28 cellular contexts compared by ENCODE assay signal in genomic region chr6:107021786-107022185, GRCh38. TPM values are rescaled to one million over a fixed set of nuclear protein-coding genes. Genes with fewer than 3 reads are reported as not detected.
DNase-seq lines count a peak whose midpoint lies in the region; ATAC-seq and TF ChIP-seq lines count a peak whose summit lies in the region.
"Had no signal": no experiment of that assay in that cellular context is flagged by ENCODE, and none has a peak within 500 bp of the region (broad histone marks: within the 10 kb centered on the region; RNA-seq: fewer than 3 reads in every experiment).

No MANE protein-coding gene starts in this region.

- H3K9me3 ChIP-seq in HCT116 (ENCODE audit: control insufficient read depth in 1 of 2, insufficient read depth in 1 of 2, low read depth in 1 of 2, low read length in 2 of 2) (no peaks in the 10 kb centered on the region), OCI-LY7 (ENCODE audit: low read length) (no peaks in the 10 kb centered on the region), neutrophil (no peaks in the 10 kb centered on the region)
- H3K9me3 ChIP-seq: Caco-2, esophagus squamous epithelium, heart right ventricle, lower lobe of right lung, upper lobe of right lung had no signal

- TF ChIP-seq CTCF in HCT116 (IDR thresholded peaks at IDR 0.05 in 2 of 3, conservative IDR thresholded peaks at IDR 0.05 in 1 of 3; ENCODE audit: borderline replicate concordance in 1 of 3, insufficient read depth in 1 of 3, low read depth in 2 of 3, low read length in 2 of 3), result no peak
- TF ChIP-seq CTCF in OCI-LY7 (conservative IDR thresholded peaks at IDR 0.05; ENCODE audit: low read length), result no peak
- no peak for TF ChIP-seq CTCF in neutrophil (IDR thresholded peaks at IDR 0.05)

- H3K27me3 ChIP-seq in HCT116 (ENCODE audit: insufficient read depth, low read length) (no peaks in the 10 kb centered on the region), neutrophil (peaks cover 5% of the 10 kb centered on the region)
- H3K27me3 ChIP-seq: esophagus squamous epithelium, heart right ventricle, upper lobe of right lung had no signal

- no TSS peak for BruUV-seq in HCT116 (replicated peaks; lab: Mats Ljungman, UMichigan)
- no TSS peak for BruUV-seq in OCI-LY7 (replicated peaks; lab: Mats Ljungman, UMichigan)

- intact Hi-C loops in HCT116 (cut with micrococcal nuclease) (no loop called here), OCI-LY7 (cut with micrococcal nuclease; ENCODE audit: unreplicated experiment) (no loop called here), posterior cingulate gyrus (cut with DNase I) (no loop called here)

- H3K36me3 ChIP-seq in HCT116 (ENCODE audit: control insufficient read depth in 1 of 2, insufficient read depth in 2 of 2, low read length in 2 of 2) (no peaks in the 10 kb centered on the region), OCI-LY7 (ENCODE audit: insufficient read depth, low read length) (no peaks in the 10 kb centered on the region), neutrophil (no peaks in the 10 kb centered on the region)
- H3K36me3 ChIP-seq: esophagus squamous epithelium, heart right ventricle, lower lobe of right lung, upper lobe of right lung had no signal

- POLR2A ChIA-PET in HCT116 (lab: Charles Lee), result interaction anchor here (0.7 kb wide), 1 partner anchor 99 kb away, joined by 3 read pairs; no protein-coding TSS in a partner anchor
- POLR2A ChIA-PET in OCI-LY7 (lab: Charles Lee), result interaction anchor here (1.0 to 1.7 kb wide), 2 partner anchors 18 to 32 kb away, joined by 4 to 6 read pairs; no protein-coding TSS in a partner anchor

- no peak overlapping the region for H3K9ac ChIP-seq in HCT116 (ENCODE audit: low read length)
- H3K9ac ChIP-seq: GM23248 had no signal

- H2AFZ ChIP-seq in HCT116 (ENCODE audit: low read depth, low read length, poor library complexity, severe bottlenecking), result peak overlapping the region; percentile 78
- H2AFZ ChIP-seq in OCI-LY7 (ENCODE audit: low read length), result peak overlapping the region; percentile 28; the same call in 1 of the 2 replicates
- H2AFZ ChIP-seq: GM23248 had no signal

- RAD21 ChIA-PET in HCT116 (lab: Charles Lee; ENCODE audit: low non-redundant PET in 1 of 2, low total read pairs in 2 of 2, uncharacterized antibody in 2 of 2, unreplicated experiment in 2 of 2), result no interaction called here

- H3K4me3 ChIP-seq in HCT116 (replicated peaks in 1 of 2; ENCODE audit: low read depth in 1 of 2, low read length in 2 of 2), result no peak overlapping the region
- H3K4me3 ChIP-seq in OCI-LY7 (ENCODE audit: low read depth, low read length, poor library complexity, severe bottlenecking), result no peak overlapping the region
- no peak overlapping the region for H3K4me3 ChIP-seq in neutrophil (ENCODE audit: low read depth in 1 of 2, low read length in 1 of 2)
- H3K4me3 ChIP-seq: esophagus squamous epithelium, GM23248, heart right ventricle, lower lobe of right lung, SK-N-MC, skin epidermis, upper lobe of right lung had no signal

- peak; percentile 67 for ATAC-seq in HCT116
- no peak for ATAC-seq in GM18909 (IDR thresholded peaks at IDR 0.05; ENCODE audit: poor library complexity, unreplicated experiment)
- ATAC-seq: heart right ventricle; lower lobe of right lung; natural killer cell treated with Interleukin-12 subunit alpha and Interleukin-12 subunit beta and Interleukin-15 and Interleukin-18, amount 100 ng/mL, for 72 hours; stimulated activated naive B cell treated with anti-CD40 and anti-IgM and Interleukin-4, amounts not matched to agents 10 μg/mL and 1 μg/mL and 100 μg/mL, for 72 hours; T-helper 17 cell; upper lobe of right lung had no signal

- no peak for TF ChIP-seq POLR2A in HCT116 (IDR thresholded peaks at IDR 0.05; ENCODE audit: borderline replicate concordance, extremely low read depth, insufficient read depth, insufficient read length)

- peak overlapping the region; percentile 74 for H3K4me2 ChIP-seq in HCT116 (ENCODE audit: low read length)
- no peak overlapping the region for H3K4me2 ChIP-seq in OCI-LY7 (ENCODE audit: low read length)

- CTCF ChIA-PET in HCT116 (lab: Charles Lee), result no interaction called here
- CTCF ChIA-PET in OCI-LY7 (lab: Charles Lee; ENCODE audit: unreplicated experiment), result no interaction called here

- H3K4me1 ChIP-seq in HCT116 (ENCODE audit: control insufficient read depth in 1 of 2, insufficient read depth in 2 of 2, low read length in 2 of 2) (peaks cover 10 to 16% of the 10 kb centered on the region in 2 experiments), OCI-LY7 (ENCODE audit: insufficient read depth, low read length, poor library complexity, severe bottlenecking) (peaks cover 8% of the 10 kb centered on the region), neutrophil (ENCODE audit: control insufficient read depth in 1 of 2, insufficient read depth in 1 of 2, low read depth in 1 of 2, low read length in 1 of 2) (peaks cover 17 to 22% of the 10 kb centered on the region in 2 experiments)
- H3K4me1 ChIP-seq: esophagus squamous epithelium, lower lobe of right lung, upper lobe of right lung had no signal

- H4K20me1 ChIP-seq in HCT116 (ENCODE audit: insufficient read depth) (no peaks in the 10 kb centered on the region), OCI-LY7 (ENCODE audit: insufficient read depth, low read length) (no peaks in the 10 kb centered on the region)

- no peaks in the 10 kb centered on the region for H3K79me2 ChIP-seq in HCT116 (ENCODE audit: insufficient read depth, low read length)
- no peaks in the 10 kb centered on the region for H3K79me2 ChIP-seq in OCI-LY7 (ENCODE audit: insufficient read depth, low read depth, low read length)

- H3K9me2 ChIP-seq in HCT116 (ENCODE audit: insufficient read depth), result no peaks in the 10 kb centered on the region
- H3K9me2 ChIP-seq in OCI-LY7 (ENCODE audit: insufficient read depth, low read length), result no peaks in the 10 kb centered on the region

- H3K27ac ChIP-seq in HCT116 (ENCODE audit: low read depth, low read length) (no peak overlapping the region; the same call in 1 of the 2 replicates), OCI-LY7 (ENCODE audit: low read depth, low read length, poor library complexity, severe bottlenecking) (no peak overlapping the region), neutrophil (peak overlapping the region; percentile 62)
- H3K27ac ChIP-seq: esophagus squamous epithelium, GM23248, heart right ventricle, lower lobe of right lung, SK-N-MC, skin epidermis, upper lobe of right lung had no signal

- DNase-seq in HCT116 (ENCODE audit: low read depth, low spot score), result no peak
- DNase-seq in OCI-LY7 (ENCODE audit: low spot score), result no peak
- DNase-seq in dermis blood vessel endothelial cell, result peak; percentile 21
- no peak for DNase-seq in DMS79 treated with DMSO at 0.1 percent for 48 hours (lab: John Stamatoyannopoulos, UW)
- DNase-seq in NCI-H748 treated with DMSO at 0.1 percent for 48 hours (lab: John Stamatoyannopoulos, UW), result no peak
- DNase-seq in posterior cingulate gyrus, result no peak
- DNase-seq: activated CD4-positive, alpha-beta T cell treated with anti-CD3 and anti-CD28 coated beads, Interleukin-2, amount 50 U/mL, for 48 hours; activated naive CD4-positive, alpha-beta T cell treated with Interleukin-2 at 50 U/mL for 16 hours; C1 segment of cervical spinal cord; Caco-2; DMS53; endodermal cell; esophagus squamous epithelium; GM23248; heart right ventricle; kidney; lower lobe of right lung; NCI-H1930; NCI-H510A treated with DMSO at 0.1 percent for 48 hours; stimulated activated naive B cell treated with anti-CD40 and anti-IgM and Interleukin-4, amounts not matched to agents 10 μg/mL and 1 μg/mL and 100 μg/mL, for 72 hours; substantia nigra; T-helper 17 cell; upper lobe of right lung had no signal

- TF ChIP-seq RAD21 in HCT116 (IDR thresholded peaks at IDR 0.05; ENCODE audit: low read depth), result no peak

TF ChIP-seq in HCT116, 20 proteins besides CTCF, POLR2A, EP300 and RAD21:
- TF ChIP-seq ZBTB33 (IDR thresholded peaks at IDR 0.05; ENCODE audit: extremely low read depth, insufficient replicate concordance, low read length), result no peak
- peak; percentile 76 for TF ChIP-seq JUND (IDR thresholded peaks at IDR 0.05)
- 0 out of 2 replicates have a peak, but pooled peaks have one; percentile 14 for TF ChIP-seq MAX (IDR thresholded peaks at IDR 0.05)
- TF ChIP-seq FOSL1 (IDR thresholded peaks at IDR 0.05; ENCODE audit: low read depth), result peak; percentile 66
- no peak for TF ChIP-seq SRF (IDR thresholded peaks at IDR 0.05; ENCODE audit: low read depth)
- peak; percentile 54 for TF ChIP-seq SP1 (IDR thresholded peaks at IDR 0.05; ENCODE audit: low read depth)
TF ChIP-seq in HCT116: peak in this region for 4.

RNA-seq across cellular contexts. Expression of gene MTRES1, which starts 6.2 kb away (rescaled TPM):
- total RNA-seq in HCT116 (2021; ENCODE audit: unreplicated experiment) (12.7 TPM), OCI-LY7 (2022) (21.6 and 23.0 TPM in 2 replicates), dermis blood vessel endothelial cell (11.1 TPM in 2 replicates)
- polyA plus RNA-seq in HCT116 (2012), result 3.1 and 6.4 TPM in 2 replicates
- 22.3 and 27.3 TPM in 2 replicates for total RNA-seq in OCI-LY7 (2014; rRNA removed; shearing (Covaris generic))

RNA-seq across cellular contexts. Expression of gene CD24, which starts 47.3 kb away (rescaled TPM):
- total RNA-seq in HCT116 (2021; ENCODE audit: unreplicated experiment) (7.3 TPM), OCI-LY7 (2022) (198 and 224 TPM in 2 replicates), dermis blood vessel endothelial cell (9.4 and 21.6 TPM in 2 replicates)
- 3.0 and 3.6 TPM in 2 replicates for polyA plus RNA-seq in HCT116 (2012)
- total RNA-seq in OCI-LY7 (2014; rRNA removed; shearing (Covaris generic)), result 320 and 382 TPM in 2 replicates
